Comparison of ENCODE assay signal across 1 cellular context in genomic region chr14:58635041-58635440, GRCh38.
TF ChIP-seq lines count a peak whose summit lies in the region.

No MANE protein-coding gene starts in this region.

TF ChIP-seq in H1, 55 proteins besides CTCF, POLR2A, EP300 and RAD21:
- TF ChIP-seq CHD7 (IDR thresholded peaks at IDR 0.05; ENCODE audit: insufficient replicate concordance, low read length) (peak; percentile 35), SIRT6 (IDR thresholded peaks at IDR 0.05; ENCODE audit: low read length) (no peak)
